Comparison of ENCODE assay signal across 8 cellular contexts in genomic region chr1:241985787-241986186, GRCh38. TPM values are rescaled to one million over a fixed set of nuclear protein-coding genes. Genes with fewer than 3 reads are reported as not detected.
DNase-seq lines count a peak whose midpoint lies in the region; ATAC-seq, FAIRE-seq and TF ChIP-seq lines count a peak whose summit lies in the region.

No MANE protein-coding gene starts in this region.

- no peak for TF ChIP-seq POLR2A in A549 (IDR thresholded peaks at IDR 0.05; ENCODE audit: low read length)

- TF ChIP-seq RAD21 in A549 (conservative IDR thresholded peaks at IDR 0.05 in 1 of 2, IDR thresholded peaks at IDR 0.05 in 1 of 2): peak; percentile 47 to 62; a peak in 4 of 5 replicates

- H3K4me3 ChIP-seq in A549: no peak overlapping the region

- CTCF ChIA-PET in A549 (lab: Yijun Ruan, JAX): interaction anchor here (0.6 to 7.8 kb wide), 20 partner anchors 8 to 1013 kb away, joined by 3 to 80 read pairs (median 4); partner anchors contain the start of genes BECN2 and MAP1LC3C

- H3K4me1 ChIP-seq in A549: peaks cover 19% of the 10 kb centered on the region; the same call in 2 of the 3 replicates
- no peaks in the 10 kb centered on the region for H3K4me1 ChIP-seq in foreskin keratinocyte

- WGBS in A549 (ENCODE audit: missing lambda C conversion rate): 35% methylated on average over 10 of the region's 10 CpGs

- FAIRE-seq in A549 (lab: Jason Lieb, UNC): peak; percentile 67

- TF ChIP-seq CTCF in A549 (IDR thresholded peaks at IDR 0.05) (peak; percentile 55), foreskin keratinocyte (conservative IDR thresholded peaks at IDR 0.05) (peak; percentile 63)

- DNase-seq in A549 (ENCODE audit: low read depth in 1 of 2, low spot score in 1 of 2): peak; percentile 62 to 76
- peak; percentile 15 for DNase-seq in DMS53 treated with DMSO at 0.1 percent for 48 hours (lab: John Stamatoyannopoulos, UW; ENCODE audit: unreplicated experiment)
- DNase-seq in SHP77 treated with DMSO at 0.1 percent for 48 hours (lab: John Stamatoyannopoulos, UW): peak; percentile 6
- DNase-seq in foreskin keratinocyte: peak in 1 of 2 donors; percentile 42
- no peak for DNase-seq in central memory CD4-positive, alpha-beta T cell
- DNase-seq in activated CD8-positive, alpha-beta memory T cell treated with anti-CD3 and anti-CD28 coated beads for 24 hours: no peak
- no peak for DNase-seq in SW 1271 (lab: John Stamatoyannopoulos, UW)

- no peaks in the 10 kb centered on the region for H3K27me3 ChIP-seq in foreskin keratinocyte

- no peak overlapping the region for H3K4me2 ChIP-seq in A549

- POLR2A ChIA-PET in A549 (lab: Yijun Ruan, JAX): interaction anchor here (0.7 kb wide), 1 partner anchor 345 kb away, joined by 4 read pairs; the partner anchor contains the start of genes CHML and OPN3

- H3K9me3 ChIP-seq in A549: no peaks in the 10 kb centered on the region

- ATAC-seq in A549: peak; percentile 75 to 80; a peak in 5 of 6 replicates
- peak; percentile 57 for ATAC-seq in HG02981 (IDR thresholded peaks at IDR 0.05; ENCODE audit: unreplicated experiment)
- peak; percentile 65 for ATAC-seq in foreskin keratinocyte

- TF ChIP-seq EP300 in A549 (IDR thresholded peaks at IDR 0.05): no peak

- no peak overlapping the region for H3K27ac ChIP-seq in A549
- H3K27ac ChIP-seq in foreskin keratinocyte: no peak overlapping the region

TF ChIP-seq in A549, 52 proteins besides CTCF, POLR2A, EP300 and RAD21:
- no peak for TF ChIP-seq MAZ (IDR thresholded peaks at IDR 0.05; ENCODE audit: borderline replicate concordance, low read depth, low read length)
- peak; percentile 65 for TF ChIP-seq SMC3 (IDR thresholded peaks at IDR 0.05)
- no peak for TF ChIP-seq TFCP2L1 (CRISPR knock-in tag; IDR thresholded peaks at IDR 0.05)
TF ChIP-seq in A549: peak in this region for 1.

RNA-seq across cellular contexts. Expression of gene MAP1LC3C, which starts 13.1 kb away (rescaled TPM):
- polyA plus RNA-seq in A549 (2011; rRNA removed): 0.20 and 0.23 TPM in 2 replicates
- 0.10 and 0.16 TPM in 2 replicates for polyA plus RNA-seq in A549 (2012; cell fraction: cytosol; rRNA removed)
- 0.12 and 0.34 TPM in 2 replicates for polyA plus RNA-seq in A549 (2012; cell fraction: nucleus; rRNA removed)
- 0.13 to 0.21 TPM (median 0.16 TPM) in 3 replicates for polyA plus RNA-seq in A549 (2017; fragmentation: RNase III; extraction: RNeasy Plus Mini Kit Qiagen cat#74134 plus additional on column Dnase treatment)
- 0.44 TPM in 1 of 2 replicates, not detected in the other for polyA minus RNA-seq in A549 (2011; rRNA and poly(A)+ RNA removed)
- total RNA-seq in foreskin keratinocyte: not detected in 2 replicates
- polyA plus RNA-seq in foreskin keratinocyte: not detected in 2 replicates

RNA-seq across cellular contexts. Expression of gene BECN2, which starts 28.2 kb away (rescaled TPM):
- polyA plus RNA-seq in A549 (2011; rRNA removed): not detected in 2 replicates
- polyA plus RNA-seq in A549 (2012; cell fraction: cytosol; rRNA removed): not detected in 2 replicates
- 0.04 TPM in 1 of 2 replicates, not detected in the other for polyA plus RNA-seq in A549 (2012; cell fraction: nucleus; rRNA removed)
- not detected in 3 replicates for polyA plus RNA-seq in A549 (2017; fragmentation: RNase III; extraction: RNeasy Plus Mini Kit Qiagen cat#74134 plus additional on column Dnase treatment)
- polyA minus RNA-seq in A549 (2011; rRNA and poly(A)+ RNA removed): not detected in 2 replicates
- total RNA-seq in foreskin keratinocyte: not detected in 2 replicates
- polyA plus RNA-seq in foreskin keratinocyte: not detected in 2 replicates

Comparison
In these comparisons a context has a peak if more than half of its experiments do, and no peak if none do; other contexts are left out.
1. DNase-seq: peak in A549 (2 of 2), DMS53 treated with DMSO at 0.1 percent for 48 hours (single experiment) and SHP77 treated with DMSO at 0.1 percent for 48 hours (single experiment); none in central memory CD4-positive, alpha-beta T cell (single experiment), activated CD8-positive, alpha-beta memory T cell treated with anti-CD3 and anti-CD28 coated beads for 24 hours (single experiment) and SW 1271 (0 of 2).
2. Peak in every context shown above with its lines, with median percentiles within 50 percentile points of each other: ATAC-seq.